ENCODE assay signal across 19 cellular contexts in genomic region chr17:22310717-22311686, GRCh38.
DNase-seq lines count a peak whose midpoint lies in the region; ATAC-seq and TF ChIP-seq lines count a peak whose summit lies in the region.
"Had no signal": no experiment of that assay in that cellular context is flagged by ENCODE, and none has a peak within 500 bp of the region (broad histone marks: within the 10 kb centered on the region; RNA-seq: fewer than 3 reads in every experiment).

No MANE protein-coding gene starts in this region.

- TF ChIP-seq CTCF in glutamatergic neuron (IDR thresholded peaks at IDR 0.05; ENCODE audit: partially characterized antibody, unreplicated experiment), result no peak

- DNase-seq in ELF-1 (ENCODE audit: low read depth, low spot score), result peak; percentile 77
- DNase-seq in M059J (ENCODE audit: low read depth), result peak; percentile 15
- peak; percentile 13 for DNase-seq in middle frontal gyrus (ENCODE audit: extremely low spot score, low spot score)
- DNase-seq in glutamatergic neuron, result no peak
- DNase-seq in LoVo (ENCODE audit: low spot score), result no peak
- no peak for DNase-seq in activated naive CD4-positive, alpha-beta T cell treated with anti-CD3 and anti-CD28 coated beads, Interleukin-2, amount 50 U/mL, for 16 hours
- DNase-seq: activated CD8-positive, alpha-beta memory T cell treated with anti-CD3 and anti-CD28 coated beads for 24 hours; activated effector memory CD4-positive, alpha-beta T cell treated with Interleukin-2 at 50 U/mL for 16 hours; CD4-positive, CD25-positive, alpha-beta regulatory T cell; colonic mucosa; hippocampal formation; lower lobe of right lung; NCI-H2081 treated with DMSO at 0.1 percent for 48 hours; stimulated activated CD4-positive, alpha-beta T cell treated with anti-CD3 and anti-CD28 coated beads, Interleukin-4, amount 100 ng/mL, for 4 hours; stimulated activated naive CD4-positive, alpha-beta T cell treated with Interleukin-2 at 50 U/mL for 16 hours; T-helper 2 cell had no signal

- H3K9me3 Mint-ChIP-seq in glutamatergic neuron (ENCODE audit: unreplicated experiment), result peaks cover 14% of the 10 kb centered on the region

- H3K36me3 Mint-ChIP-seq in glutamatergic neuron (ENCODE audit: unreplicated experiment), result peaks cover 12% of the 10 kb centered on the region
- H3K36me3 Mint-ChIP-seq: CD4-positive, CD25-positive, alpha-beta regulatory T cell had no signal

- H3K27ac Mint-ChIP-seq in glutamatergic neuron (ENCODE audit: unreplicated experiment), result no peak overlapping the region
- H3K27ac Mint-ChIP-seq: CD4-positive, CD25-positive, alpha-beta regulatory T cell; nephron had no signal

- no peak overlapping the region for H3K4me3 Mint-ChIP-seq in glutamatergic neuron (ENCODE audit: unreplicated experiment)
- H3K4me3 Mint-ChIP-seq: CD4-positive, CD25-positive, alpha-beta regulatory T cell; nephron had no signal

- H3K27me3 Mint-ChIP-seq in glutamatergic neuron (ENCODE audit: unreplicated experiment), result peaks cover 3% of the 10 kb centered on the region
- H3K27me3 Mint-ChIP-seq: CD4-positive, CD25-positive, alpha-beta regulatory T cell had no signal

- peak; percentile 93 for ATAC-seq in SK-N-SH treated with all-trans-retinoic acid at 6 μM for 48 hours
- ATAC-seq: lower lobe of right lung, sciatic nerve had no signal

- no peaks in the 10 kb centered on the region for H3K4me1 Mint-ChIP-seq in glutamatergic neuron (ENCODE audit: low read depth, unreplicated experiment)
- H3K4me1 Mint-ChIP-seq: CD4-positive, CD25-positive, alpha-beta regulatory T cell; nephron had no signal

TF ChIP-seq in SK-N-SH treated with all-trans-retinoic acid at 6 μM for 48 hours, 23 proteins besides CTCF, POLR2A, EP300 and RAD21:
- TF ChIP-seq POU6F1 (CRISPR knock-in tag; IDR thresholded peaks at IDR 0.05; ENCODE audit: borderline replicate concordance, low read depth) (no peak), RARB (CRISPR knock-in tag; IDR thresholded peaks at IDR 0.05) (no peak), ZNF8 (CRISPR knock-in tag; IDR thresholded peaks at IDR 0.05) (no peak), BACH2 (CRISPR knock-in tag; IDR thresholded peaks at IDR 0.05; ENCODE audit: borderline replicate concordance) (no peak), PATZ1 (CRISPR knock-in tag; IDR thresholded peaks at IDR 0.05; ENCODE audit: borderline replicate concordance) (no peak), TCF4 (CRISPR knock-in tag; IDR thresholded peaks at IDR 0.05; ENCODE audit: borderline replicate concordance) (no peak), ISL1 (CRISPR knock-in tag; IDR thresholded peaks at IDR 0.05) (no peak), CSRNP3 (CRISPR knock-in tag; IDR thresholded peaks at IDR 0.05) (no peak), OSR1 (CRISPR knock-in tag; IDR thresholded peaks at IDR 0.05) (no peak), PPARA (CRISPR knock-in tag; IDR thresholded peaks at IDR 0.05; ENCODE audit: borderline replicate concordance) (no peak), ZC3H10 (CRISPR knock-in tag; IDR thresholded peaks at IDR 0.05) (no peak), SNAI2 (CRISPR knock-in tag; IDR thresholded peaks at IDR 0.05) (no peak), GLIS3 (CRISPR knock-in tag; IDR thresholded peaks at IDR 0.05) (no peak), CSDC2 (CRISPR knock-in tag; IDR thresholded peaks at IDR 0.05) (no peak), TSHZ2 (CRISPR knock-in tag; IDR thresholded peaks at IDR 0.05) (no peak), ZFP3 (CRISPR knock-in tag; IDR thresholded peaks at IDR 0.05) (no peak)
TF ChIP-seq in SK-N-SH treated with all-trans-retinoic acid at 6 μM for 48 hours: peak in this region for 0.

Comparison
In these comparisons a context has a peak if more than half of its experiments do, and no peak if none do; other contexts are left out.
1. DNase-seq: peak in ELF-1 (single experiment), M059J (single experiment) and middle frontal gyrus (single experiment); none in glutamatergic neuron (single experiment), LoVo (single experiment) and activated naive CD4-positive, alpha-beta T cell treated with anti-CD3 and anti-CD28 coated beads, Interleukin-2, amount 50 U/mL, for 16 hours (single experiment).